1 cellular context compared by ENCODE assay signal in the genomic region with DNA sequence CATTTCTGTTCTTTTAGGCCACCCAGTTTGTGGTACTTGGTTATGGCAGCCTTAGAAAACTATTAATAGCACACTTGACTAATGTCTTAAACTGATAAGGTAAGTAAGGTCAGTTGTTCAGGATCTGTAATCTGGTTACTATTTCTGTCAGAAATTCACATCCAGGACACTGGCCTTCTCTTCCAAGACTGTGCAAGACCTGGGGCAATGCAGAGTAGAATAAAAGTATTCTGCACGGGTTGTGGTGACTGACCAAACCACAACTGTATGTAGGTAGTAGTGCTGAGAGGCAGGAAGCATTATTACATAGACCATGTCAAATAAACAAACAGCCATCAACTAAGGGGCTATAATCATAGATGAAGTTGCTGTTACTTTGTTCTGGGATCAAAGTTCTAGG.
TF ChIP-seq lines count a peak whose summit lies in the region.

No MANE protein-coding gene starts in this region.

TF ChIP-seq in SK-N-SH, 30 proteins besides CTCF, POLR2A, EP300 and RAD21 (continued from another document):
- TF ChIP-seq REST (IDR thresholded peaks at IDR 0.05; ENCODE audit: low read depth, low read length) (no peak), TCF12 (IDR thresholded peaks at IDR 0.05) (no peak), RFX5 (IDR thresholded peaks at IDR 0.05; ENCODE audit: low read length) (no peak), FOSL2 (IDR thresholded peaks at IDR 0.05; ENCODE audit: borderline replicate concordance, low read depth) (no peak), PBX3 (IDR thresholded peaks at IDR 0.05) (no peak), NRF1 (IDR thresholded peaks at IDR 0.05; ENCODE audit: low read depth, low read length) (no peak), ZBTB33 (IDR thresholded peaks at IDR 0.05; ENCODE audit: borderline replicate concordance, low read depth) (no peak), IRF3 (IDR thresholded peaks at IDR 0.05; ENCODE audit: low read depth, low read length) (no peak), SMC3 (IDR thresholded peaks at IDR 0.05; ENCODE audit: low read depth, low read length) (no peak)
